In the genomic region with DNA sequence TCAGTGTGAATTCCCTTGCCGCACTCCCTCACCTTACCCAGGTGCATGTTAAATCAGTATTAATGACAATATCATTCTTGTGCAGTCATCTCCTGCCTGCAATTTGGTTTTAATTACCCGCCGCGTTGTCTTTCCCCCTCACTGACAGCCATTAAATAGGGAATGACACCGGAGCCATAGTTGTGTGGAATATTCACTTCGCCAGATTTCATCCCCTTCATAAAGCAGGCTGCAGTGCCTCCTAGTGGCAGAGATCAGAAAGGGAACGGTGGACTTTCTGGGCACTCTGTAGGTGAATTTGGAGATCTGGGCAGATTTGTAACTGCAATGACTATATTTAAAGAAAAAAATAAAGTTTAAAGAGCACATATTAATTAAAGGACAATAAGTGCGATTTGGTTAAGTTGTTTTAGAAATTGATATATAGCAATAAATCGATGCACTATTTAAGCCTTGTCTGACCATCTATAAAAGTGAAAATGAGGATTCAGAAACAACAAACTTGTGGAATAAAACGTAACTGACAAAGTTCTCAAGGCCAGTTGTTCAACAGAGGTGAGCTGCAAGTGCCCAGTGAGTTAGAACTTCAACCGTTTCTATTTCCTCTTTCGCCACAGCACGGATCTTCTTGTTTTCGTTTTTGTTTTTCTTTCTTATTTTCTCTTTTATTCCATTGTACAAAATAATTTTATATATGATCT, we compare ENCODE assay signal across 8 cellular contexts.
DNase-seq lines count a peak whose midpoint lies in the region; ATAC-seq and TF ChIP-seq lines count a peak whose summit lies in the region.

No MANE protein-coding gene starts in this region.

- H3K9ac ChIP-seq in SK-N-SH (no peak overlapping the region), mesendoderm (ENCODE audit: low read length) (no peak overlapping the region)

- no peak overlapping the region for H4K8ac ChIP-seq in mesendoderm (ENCODE audit: low read depth, low read length)

- no peak overlapping the region for H3K4ac ChIP-seq in mesendoderm (ENCODE audit: low read depth, low read length)

- intact Hi-C loops in upper lobe of right lung (cut with DNase I): no loop called here

- H3K79me1 ChIP-seq in mesendoderm (ENCODE audit: low read length): no peaks in the 10 kb centered on the region

- no peak for TF ChIP-seq EP300 in SK-N-SH (IDR thresholded peaks at IDR 0.05; ENCODE audit: borderline replicate concordance in 1 of 2, low read depth in 1 of 2, low read length in 1 of 2)

- TF ChIP-seq RAD21 in SK-N-SH (IDR thresholded peaks at IDR 0.05; ENCODE audit: low read length): peak; percentile 78

- no peaks in the 10 kb centered on the region for H4K20me1 ChIP-seq in SK-N-SH (ENCODE audit: insufficient read depth)

- no peaks in the 10 kb centered on the region for H3K9me3 ChIP-seq in SK-N-SH
- H3K9me3 ChIP-seq in upper lobe of right lung: no peaks in the 10 kb centered on the region

- no peak for ATAC-seq in activated naive CD8-positive, alpha-beta T cell treated with anti-CD3 and anti-CD28 coated beads, Interleukin-2, amount 10 ng/mL, durations not matched to agents 7 days and 5 days (ENCODE audit: low read depth)
- ATAC-seq in upper lobe of right lung (peak; percentile 86), HG03520 (IDR thresholded peaks at IDR 0.05; ENCODE audit: unreplicated experiment) (no peak)

- H3K56ac ChIP-seq in mesendoderm (ENCODE audit: low read length): no peak overlapping the region

- no peak overlapping the region for H4K5ac ChIP-seq in mesendoderm (ENCODE audit: low read length)

- H3K4me1 ChIP-seq in SK-N-SH (ENCODE audit: control insufficient read depth in 1 of 2, insufficient read depth in 2 of 2, low read depth in 1 of 2, low read length in 1 of 2) (peaks cover 0 to 8% of the 10 kb centered on the region in 2 experiments; a peak in 1 of 4 replicates), mesendoderm (ENCODE audit: control insufficient read depth, low read depth, low read length) (no peaks in the 10 kb centered on the region), upper lobe of right lung (no peaks in the 10 kb centered on the region)

- WGBS in SK-N-SH (ENCODE audit: low lambda C conversion rate): 26% methylated on average over 14 of the region's 14 CpGs
- WGBS in mesendoderm (ENCODE audit: extremely low coverage, insufficient coverage, low lambda C conversion rate): 100% methylated on average over 1 of the region's 14 CpGs

- no peaks in the 10 kb centered on the region for H3K27me3 Mint-ChIP-seq in activated naive CD8-positive, alpha-beta T cell treated with anti-CD3 and anti-CD28 coated beads, Interleukin-2, amount 10 ng/mL, durations not matched to agents 7 days and 5 days
- peaks cover 19% of the 10 kb centered on the region for H3K27me3 Mint-ChIP-seq in activated naive CD8-positive, alpha-beta T cell treated with anti-CD3 and anti-CD28 coated beads for 36 hours

- CTCF ChIA-PET in SK-N-SH (lab: Yijun Ruan, JAX): interaction anchor here (0.6 to 2.4 kb wide), 10 partner anchors 10 to 1975 kb away, joined by 3 to 15 read pairs (median 4); no protein-coding TSS in a partner anchor

- POLR2A ChIA-PET in activated naive CD8-positive, alpha-beta T cell treated with anti-CD3 and anti-CD28 coated beads, Interleukin-2, amount 10 ng/mL, durations not matched to agents 7 days and 5 days (lab: Charles Lee): no interaction called here
- POLR2A ChIA-PET in SK-N-SH (lab: Yijun Ruan, JAX): no interaction called here

- H3K27ac ChIP-seq in SK-N-SH (ENCODE audit: low read depth in 2 of 2, low read length in 1 of 2): no peak overlapping the region
- no peak overlapping the region for H3K27ac ChIP-seq in mesendoderm (ENCODE audit: low read depth, low read length)
- no peak overlapping the region for H3K27ac ChIP-seq in upper lobe of right lung

- peak; percentile 90 for TF ChIP-seq CTCF in SK-N-SH (IDR thresholded peaks at IDR 0.05)
- TF ChIP-seq CTCF in upper lobe of right lung (IDR thresholded peaks at IDR 0.05): peak; percentile 84

- no peak overlapping the region for H3K4me3 Mint-ChIP-seq in activated naive CD8-positive, alpha-beta T cell treated with anti-CD3 and anti-CD28 coated beads, Interleukin-2, amount 10 ng/mL, durations not matched to agents 7 days and 5 days
- H3K4me3 Mint-ChIP-seq in activated naive CD8-positive, alpha-beta T cell treated with anti-CD3 and anti-CD28 coated beads for 36 hours: no peak overlapping the region

- H2BK120ac ChIP-seq in mesendoderm (ENCODE audit: low read depth, low read length): no peak overlapping the region

- H3K27ac Mint-ChIP-seq in activated naive CD8-positive, alpha-beta T cell treated with anti-CD3 and anti-CD28 coated beads, Interleukin-2, amount 10 ng/mL, durations not matched to agents 7 days and 5 days: no peak overlapping the region
- H3K27ac Mint-ChIP-seq in activated naive CD8-positive, alpha-beta T cell treated with anti-CD3 and anti-CD28 coated beads for 36 hours: no peak overlapping the region

- no peak overlapping the region for H2AFZ ChIP-seq in SK-N-SH (ENCODE audit: low read depth)

- H2AK5ac ChIP-seq in mesendoderm (ENCODE audit: low read length): no peak overlapping the region

- peak; percentile 33 for DNase-seq in activated naive CD8-positive, alpha-beta T cell treated with anti-CD3 and anti-CD28 coated beads, Interleukin-2, amount 10 ng/mL, durations not matched to agents 7 days and 5 days
- DNase-seq in activated naive CD8-positive, alpha-beta T cell treated with anti-CD3 and anti-CD28 coated beads for 36 hours: no peak
- DNase-seq in KG1 (lab: John Stamatoyannopoulos, UW): peak; percentile 6
- DNase-seq in SK-N-SH: peak; percentile 47
- peak; percentile 47 to 64 for DNase-seq in dermis microvascular lymphatic vessel endothelial cell (ENCODE audit: low read depth in 2 of 2)
- peak; percentile 63 for DNase-seq in mesendoderm
- DNase-seq in upper lobe of right lung: no peak

- no peaks in the 10 kb centered on the region for H3K9me3 Mint-ChIP-seq in activated naive CD8-positive, alpha-beta T cell treated with anti-CD3 and anti-CD28 coated beads, Interleukin-2, amount 10 ng/mL, durations not matched to agents 7 days and 5 days
- no peaks in the 10 kb centered on the region for H3K9me3 Mint-ChIP-seq in activated naive CD8-positive, alpha-beta T cell treated with anti-CD3 and anti-CD28 coated beads for 36 hours

- no peaks in the 10 kb centered on the region for H3K4me1 Mint-ChIP-seq in activated naive CD8-positive, alpha-beta T cell treated with anti-CD3 and anti-CD28 coated beads, Interleukin-2, amount 10 ng/mL, durations not matched to agents 7 days and 5 days
- no peaks in the 10 kb centered on the region for H3K4me1 Mint-ChIP-seq in activated naive CD8-positive, alpha-beta T cell treated with anti-CD3 and anti-CD28 coated beads for 36 hours

- no peaks in the 10 kb centered on the region for H3F3A ChIP-seq in SK-N-SH (replicated peaks; ENCODE audit: insufficient read depth)

- H3K79me2 ChIP-seq in SK-N-SH (ENCODE audit: insufficient read depth): no peaks in the 10 kb centered on the region
- no peaks in the 10 kb centered on the region for H3K79me2 ChIP-seq in mesendoderm (ENCODE audit: control insufficient read depth, insufficient read depth, low read length)

- no peaks in the 10 kb centered on the region for H3K36me3 ChIP-seq in SK-N-SH (replicated peaks in 1 of 2; ENCODE audit: control insufficient read depth in 1 of 2, insufficient read depth in 2 of 2, low read length in 1 of 2)
- H3K36me3 ChIP-seq in mesendoderm (ENCODE audit: control insufficient read depth, insufficient read depth, low read length): no peaks in the 10 kb centered on the region
- H3K36me3 ChIP-seq in upper lobe of right lung: no peaks in the 10 kb centered on the region

- H3K4me2 ChIP-seq in SK-N-SH: no peak overlapping the region
- H3K4me2 ChIP-seq in mesendoderm (ENCODE audit: low read length): no peak overlapping the region

- H3K9me2 ChIP-seq in SK-N-SH: no peaks in the 10 kb centered on the region

- no peak overlapping the region for H2BK15ac ChIP-seq in mesendoderm (replicated peaks; ENCODE audit: low read depth)

- H3K18ac ChIP-seq in mesendoderm (ENCODE audit: low read length): no peak overlapping the region

- no peak overlapping the region for H3K23ac ChIP-seq in mesendoderm (ENCODE audit: low read length)

- H3K27me3 ChIP-seq in SK-N-SH (ENCODE audit: insufficient read depth): no peaks in the 10 kb centered on the region
- H3K27me3 ChIP-seq in mesendoderm (ENCODE audit: insufficient read depth, low read length, poor library complexity): no peaks in the 10 kb centered on the region
- no peaks in the 10 kb centered on the region for H3K27me3 ChIP-seq in upper lobe of right lung

- no peaks in the 10 kb centered on the region for H3K36me3 Mint-ChIP-seq in activated naive CD8-positive, alpha-beta T cell treated with anti-CD3 and anti-CD28 coated beads, Interleukin-2, amount 10 ng/mL, durations not matched to agents 7 days and 5 days
- H3K36me3 Mint-ChIP-seq in activated naive CD8-positive, alpha-beta T cell treated with anti-CD3 and anti-CD28 coated beads for 36 hours: no peaks in the 10 kb centered on the region

- no peak overlapping the region; a peak in 1 of 4 replicates for H3K4me3 ChIP-seq in SK-N-SH (ENCODE audit: low read depth in 2 of 2, low read length in 1 of 2)
- no peak overlapping the region for H3K4me3 ChIP-seq in mesendoderm (ENCODE audit: low read length)
- H3K4me3 ChIP-seq in upper lobe of right lung: peak overlapping the region; percentile 21

- H2BK5ac ChIP-seq in mesendoderm (ENCODE audit: low read length): no peak overlapping the region

TF ChIP-seq in SK-N-SH, 30 proteins besides CTCF, POLR2A, EP300 and RAD21:
- TF ChIP-seq SMC3 (IDR thresholded peaks at IDR 0.05; ENCODE audit: low read depth, low read length): peak; percentile 53
- TF ChIP-seq JUND (IDR thresholded peaks at IDR 0.05): no peak
TF ChIP-seq in SK-N-SH: peak in this region for 1.

Comparison
In these comparisons a context has a peak if more than half of its experiments do, and no peak if none do; other contexts are left out.
1. DNase-seq: peak in activated naive CD8-positive, alpha-beta T cell treated with anti-CD3 and anti-CD28 coated beads, Interleukin-2, amount 10 ng/mL, durations not matched to agents 7 days and 5 days (single experiment), KG1 (single experiment), SK-N-SH (single experiment), dermis microvascular lymphatic vessel endothelial cell (2 of 2) and mesendoderm (single experiment); none in activated naive CD8-positive, alpha-beta T cell treated with anti-CD3 and anti-CD28 coated beads for 36 hours (single experiment) and upper lobe of right lung (single experiment).